Comparison of ENCODE assay signal across 12 cellular contexts in genomic region chr15:56950979-56951378, GRCh38. TPM values are rescaled to one million over a fixed set of nuclear protein-coding genes. Genes with fewer than 3 reads are reported as not detected.
DNase-seq lines count a peak whose midpoint lies in the region; ATAC-seq and TF ChIP-seq lines count a peak whose summit lies in the region.
"Had no signal": no experiment of that assay in that cellular context is flagged by ENCODE, and none has a peak within 500 bp of the region (broad histone marks: within the 10 kb centered on the region; RNA-seq: fewer than 3 reads in every experiment).

No MANE protein-coding gene starts in this region.

- no peaks in the 10 kb centered on the region for H3K27me3 Mint-ChIP-seq in activated B cell treated with CpG ODN at 0.5 μM for 24 hours
- no peaks in the 10 kb centered on the region for H3K27me3 Mint-ChIP-seq in activated CD8-positive, alpha-beta T cell treated with anti-CD3 and anti-CD28 coated beads for 36 hours

- intact Hi-C loops in activated B cell treated with CpG ODN at 0.5 μM for 24 hours (cut with micrococcal nuclease): no loop called here
- intact Hi-C loops in activated CD8-positive, alpha-beta T cell treated with anti-CD3 and anti-CD28 coated beads for 36 hours (cut with micrococcal nuclease): no loop called here

- peaks cover 9% of the 10 kb centered on the region for H3K9me3 Mint-ChIP-seq in activated B cell treated with CpG ODN at 0.5 μM for 24 hours
- H3K9me3 Mint-ChIP-seq in activated CD8-positive, alpha-beta T cell treated with anti-CD3 and anti-CD28 coated beads for 36 hours: peaks cover 15% of the 10 kb centered on the region
- H3K9me3 Mint-ChIP-seq in stimulated activated effector memory CD8-positive, alpha-beta T cell treated with anti-CD3 and anti-CD28 coated beads, Interleukin-12 subunit alpha, Interleukin-12 subunit beta, amount 100 ng/mL, for 72 hours: peaks cover 8% of the 10 kb centered on the region

- H3K27ac Mint-ChIP-seq in activated B cell treated with CpG ODN at 0.5 μM for 24 hours: no peak overlapping the region
- no peak overlapping the region for H3K27ac Mint-ChIP-seq in activated CD8-positive, alpha-beta T cell treated with anti-CD3 and anti-CD28 coated beads for 36 hours
- no peak overlapping the region for H3K27ac Mint-ChIP-seq in stimulated activated effector memory CD8-positive, alpha-beta T cell treated with anti-CD3 and anti-CD28 coated beads, Interleukin-12 subunit alpha, Interleukin-12 subunit beta, amount 100 ng/mL, for 72 hours

- DNase-seq in activated B cell treated with CpG ODN at 0.5 μM for 24 hours (no peak), NCI-H82 (lab: John Stamatoyannopoulos, UW) (no peak), T1000 (lab: John Stamatoyannopoulos, UW) (no peak)
- DNase-seq in activated CD8-positive, alpha-beta T cell treated with anti-CD3 and anti-CD28 coated beads for 36 hours: no peak
- DNase-seq in stimulated activated effector memory CD8-positive, alpha-beta T cell treated with anti-CD3 and anti-CD28 coated beads, Interleukin-12 subunit alpha, Interleukin-12 subunit beta, amount 100 ng/mL, for 72 hours (ENCODE audit: low spot score in 2 of 2): no peak
- DNase-seq: activated CD4-positive, CD25-positive, alpha-beta regulatory T cell; Caco-2; nucleus accumbens; stimulated activated CD4-positive, alpha-beta T cell treated with anti-CD3 and anti-CD28 coated beads, Interleukin-12 subunit alpha, Interleukin-12 subunit beta, amount 100 ng/mL, for 4 hours had no signal

- peaks cover 31% of the 10 kb centered on the region for H3K4me1 Mint-ChIP-seq in activated B cell treated with CpG ODN at 0.5 μM for 24 hours
- H3K4me1 Mint-ChIP-seq in activated CD8-positive, alpha-beta T cell treated with anti-CD3 and anti-CD28 coated beads for 36 hours (ENCODE audit: low read depth): peaks cover 23% of the 10 kb centered on the region
- H3K4me1 Mint-ChIP-seq in stimulated activated effector memory CD8-positive, alpha-beta T cell treated with anti-CD3 and anti-CD28 coated beads, Interleukin-12 subunit alpha, Interleukin-12 subunit beta, amount 100 ng/mL, for 72 hours: peaks cover 20% of the 10 kb centered on the region

- ATAC-seq in GM18867 (IDR thresholded peaks at IDR 0.05; ENCODE audit: unreplicated experiment) (peak; percentile 96), GM21381 (IDR thresholded peaks at IDR 0.05; ENCODE audit: unreplicated experiment) (peak; percentile 96), HG03025 (IDR thresholded peaks at IDR 0.05; ENCODE audit: low FRiP score, unreplicated experiment) (peak; percentile 93), activated B cell treated with CpG ODN at 0.5 μM for 24 hours (ENCODE audit: low read depth) (peak; percentile 62)
- no peak for ATAC-seq in activated CD8-positive, alpha-beta T cell treated with anti-CD3 and anti-CD28 coated beads for 36 hours
- ATAC-seq in stimulated activated effector memory CD8-positive, alpha-beta T cell treated with anti-CD3 and anti-CD28 coated beads, Interleukin-12 subunit alpha, Interleukin-12 subunit beta, amount 100 ng/mL, for 72 hours: no peak

- POLR2A ChIA-PET in activated B cell treated with CpG ODN at 0.5 μM for 24 hours (lab: Charles Lee): interaction anchor here (0.6 to 0.7 kb wide), 2 partner anchors 45 to 94 kb away, joined by 3 to 8 read pairs; no protein-coding TSS in a partner anchor
- POLR2A ChIA-PET in activated CD8-positive, alpha-beta T cell treated with anti-CD3 and anti-CD28 coated beads for 36 hours (lab: Charles Lee): no interaction called here

- peaks cover 19% of the 10 kb centered on the region for H3K36me3 Mint-ChIP-seq in activated B cell treated with CpG ODN at 0.5 μM for 24 hours (ENCODE audit: low read depth)
- peaks cover 35% of the 10 kb centered on the region for H3K36me3 Mint-ChIP-seq in activated CD8-positive, alpha-beta T cell treated with anti-CD3 and anti-CD28 coated beads for 36 hours (ENCODE audit: low read depth)
- H3K36me3 Mint-ChIP-seq in stimulated activated effector memory CD8-positive, alpha-beta T cell treated with anti-CD3 and anti-CD28 coated beads, Interleukin-12 subunit alpha, Interleukin-12 subunit beta, amount 100 ng/mL, for 72 hours: no peaks in the 10 kb centered on the region

- no peak for TF ChIP-seq CTCF in activated B cell treated with CpG ODN at 0.5 μM for 24 hours (IDR thresholded peaks at IDR 0.05)
- no peak for TF ChIP-seq CTCF in activated CD8-positive, alpha-beta T cell treated with anti-CD3 and anti-CD28 coated beads for 36 hours (IDR thresholded peaks at IDR 0.05)

- no peak overlapping the region for H3K4me3 Mint-ChIP-seq in activated B cell treated with CpG ODN at 0.5 μM for 24 hours
- H3K4me3 Mint-ChIP-seq in activated CD8-positive, alpha-beta T cell treated with anti-CD3 and anti-CD28 coated beads for 36 hours: no peak overlapping the region
- H3K4me3 Mint-ChIP-seq in stimulated activated effector memory CD8-positive, alpha-beta T cell treated with anti-CD3 and anti-CD28 coated beads, Interleukin-12 subunit alpha, Interleukin-12 subunit beta, amount 100 ng/mL, for 72 hours: no peak overlapping the region

- CTCF ChIA-PET in activated B cell treated with CpG ODN at 0.5 μM for 24 hours (lab: Charles Lee): no interaction called here
- CTCF ChIA-PET in activated CD8-positive, alpha-beta T cell treated with anti-CD3 and anti-CD28 coated beads for 36 hours (lab: Charles Lee): no interaction called here

RNA-seq across cellular contexts. Expression of gene TCF12, which starts 32.5 kb away (rescaled TPM):
- 88.5 and 119 TPM in 2 replicates for total RNA-seq in activated B cell treated with CpG ODN at 0.5 μM for 24 hours
- 10 to 100 TPM; 60.5 to 67.4 TPM for total RNA-seq in activated CD8-positive, alpha-beta T cell treated with anti-CD3 and anti-CD28 coated beads for 36 hours

Comparison
In these comparisons a context has a peak if more than half of its experiments do, and no peak if none do; other contexts are left out.
1. ATAC-seq: peak in GM18867 (single experiment), GM21381 (single experiment), HG03025 (single experiment) and activated B cell treated with CpG ODN at 0.5 μM for 24 hours (single experiment); none in activated CD8-positive, alpha-beta T cell treated with anti-CD3 and anti-CD28 coated beads for 36 hours (single experiment) and stimulated activated effector memory CD8-positive, alpha-beta T cell treated with anti-CD3 and anti-CD28 coated beads, Interleukin-12 subunit alpha, Interleukin-12 subunit beta, amount 100 ng/mL, for 72 hours (single experiment).